16 cellular contexts compared by ENCODE assay signal in the genomic region with DNA sequence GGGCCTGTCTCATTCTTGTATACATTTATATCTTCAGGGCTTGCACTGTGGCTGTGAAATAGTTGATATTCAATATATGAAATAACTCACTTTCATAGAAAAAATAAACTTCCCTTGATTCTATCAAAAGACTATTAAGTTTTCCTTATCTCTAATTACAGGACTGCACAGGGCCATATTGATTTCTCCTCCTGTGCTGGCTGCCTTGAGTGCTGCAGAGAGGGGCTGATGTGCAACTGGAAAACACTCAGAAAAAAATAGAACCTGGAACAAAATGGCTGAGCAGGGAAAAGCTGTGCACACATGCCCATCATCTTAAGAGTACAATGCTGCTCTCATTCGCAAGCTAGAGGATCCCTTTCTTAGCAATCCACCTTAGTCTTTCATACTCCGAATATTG.
"Had no signal": no experiment of that assay in that cellular context is flagged by ENCODE, and none has a peak within 500 bp of the region (broad histone marks: within the 10 kb centered on the region; RNA-seq: fewer than 3 reads in every experiment).

No MANE protein-coding gene starts in this region.

- H3K4me1 ChIP-seq: parathyroid adenoma had no signal

- H3K27me3 ChIP-seq: dorsolateral prefrontal cortex, gastrocnemius medialis, heart left ventricle, hepatocyte, testis, tibial artery had no signal

- H3K27ac ChIP-seq: dorsolateral prefrontal cortex, gastrocnemius medialis, hepatocyte, parathyroid adenoma, testis, tibial artery had no signal

- H3K4me3 ChIP-seq: dorsolateral prefrontal cortex, gastrocnemius medialis, heart left ventricle, hepatocyte, mucosa of descending colon, testis, tibial artery had no signal

- DNase-seq: dorsolateral prefrontal cortex; effector CD4-positive, alpha-beta T cell; gastrocnemius medialis; heart left ventricle; kidney; mesenchymal stem cell; mucosa of descending colon; naive B cell; stimulated activated CD4-positive, alpha-beta T cell treated with anti-CD3 and anti-CD28 coated beads, Interleukin-2, amount 100 ng/mL, for 24 hours; stimulated activated CD4-positive, alpha-beta T cell treated with anti-CD3 and anti-CD28 coated beads, Interleukin-4, amount 100 ng/mL, for 24 hours; stimulated activated naive CD8-positive, alpha-beta T cell treated with anti-CD3 and anti-CD28 coated beads, Interleukin-15, Interleukin-2, amounts not matched to agents 100 U/mL and 50 U/mL, for 24 hours; substantia nigra; testis; tibial artery had no signal

- H2AFZ ChIP-seq: hepatocyte, parathyroid adenoma had no signal

- H3K9me3 ChIP-seq: gastrocnemius medialis, heart left ventricle, mucosa of descending colon, testis, tibial artery had no signal

- H3K4me2 ChIP-seq: hepatocyte had no signal

- H3K36me3 ChIP-seq: gastrocnemius medialis, heart left ventricle, tibial artery had no signal

- H3K9ac ChIP-seq: parathyroid adenoma had no signal
